ENCODE assay signal across 14 cellular contexts in the genomic region with DNA sequence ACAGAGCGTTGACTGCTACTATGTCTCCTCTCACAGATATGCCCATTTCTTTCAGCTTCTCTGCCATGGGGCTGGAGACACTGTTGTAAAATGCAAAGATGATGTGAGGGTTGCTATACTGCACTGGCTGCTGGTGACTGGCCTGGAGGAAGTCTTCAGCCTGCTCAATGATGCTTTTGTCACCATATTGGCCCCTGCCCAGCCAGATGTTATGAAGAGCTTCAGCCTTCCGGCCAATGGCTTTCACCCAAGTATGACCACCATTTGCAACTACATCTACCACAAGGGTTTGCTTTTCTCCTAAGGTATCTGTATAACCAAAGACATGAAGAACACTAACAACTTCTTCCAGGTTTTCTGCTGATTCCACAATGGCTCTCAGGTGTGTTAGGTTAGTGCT. TPM values are rescaled to one million over a fixed set of nuclear protein-coding genes. Genes with fewer than 3 reads are reported as not detected.
DNase-seq lines count a peak whose midpoint lies in the region; ATAC-seq and TF ChIP-seq lines count a peak whose summit lies in the region.
"Had no signal": no experiment of that assay in that cellular context is flagged by ENCODE, and none has a peak within 500 bp of the region (broad histone marks: within the 10 kb centered on the region; RNA-seq: fewer than 3 reads in every experiment).

No MANE protein-coding gene starts in this region.

- H3K9me2 ChIP-seq in GM23248 (ENCODE audit: insufficient read depth), result no peaks in the 10 kb centered on the region

- H3K4me3 Mint-ChIP-seq in activated naive CD8-positive, alpha-beta T cell treated with anti-CD3 and anti-CD28 coated beads for 36 hours, result peak overlapping the region; percentile 94

- peaks cover 16% of the 10 kb centered on the region; the same call in 1 of the 2 replicates for H3K79me2 ChIP-seq in GM23248 (ENCODE audit: insufficient read depth)

- H2AFZ ChIP-seq in GM23248, result no peak overlapping the region

- H4K20me1 ChIP-seq in GM23248 (ENCODE audit: insufficient read depth), result no peaks in the 10 kb centered on the region

- in situ Hi-C loops in GM23248 (cut with MboI), result no loop called here

- H3F3A ChIP-seq in GM23248 (ENCODE audit: insufficient read depth), result peaks cover 21% of the 10 kb centered on the region

- no peak overlapping the region for H3K9ac ChIP-seq in GM23248

- H3K27ac Mint-ChIP-seq in activated naive CD8-positive, alpha-beta T cell treated with anti-CD3 and anti-CD28 coated beads for 36 hours, result no peak overlapping the region
- H3K27ac Mint-ChIP-seq: memory B cell had no signal

- H3K4me1 ChIP-seq in A673 (ENCODE audit: insufficient read depth, low read length, poor library complexity, severe bottlenecking) (peaks cover 12% of the 10 kb centered on the region), GM23248 (ENCODE audit: insufficient read depth) (peaks cover 24% of the 10 kb centered on the region), mesodermal cell (ENCODE audit: control insufficient read depth, insufficient read depth, low read length, poor library complexity, severe bottlenecking) (no peaks in the 10 kb centered on the region), right cardiac atrium (ENCODE audit: control insufficient read depth, insufficient read depth, low read length) (no peaks in the 10 kb centered on the region)

- POLR2A ChIA-PET in A673 (lab: Charles Lee; ENCODE audit: low non-redundant PET), result no interaction called here

- H3K9me3 Mint-ChIP-seq in activated naive CD8-positive, alpha-beta T cell treated with anti-CD3 and anti-CD28 coated beads for 36 hours, result no peaks in the 10 kb centered on the region
- H3K9me3 Mint-ChIP-seq: memory B cell had no signal

- WGBS in GM23248 (ENCODE audit: low coverage in 1 of 2, low lambda C conversion rate in 2 of 2, missing lambda C conversion rate in 2 of 2), 2 experiments, result 75 to 82% methylated on average over 2 of the region's 2 CpGs
- WGBS in mesodermal cell (ENCODE audit: insufficient coverage in 2 of 2), 2 experiments, result 83% methylated on average over 1 to 2 of the region's 2 CpGs
- WGBS in right cardiac atrium, result 90% methylated on average over 2 of the region's 2 CpGs

- H3K36me3 Mint-ChIP-seq in activated naive CD8-positive, alpha-beta T cell treated with anti-CD3 and anti-CD28 coated beads for 36 hours, result peaks cover 54% of the 10 kb centered on the region

- H3K36me3 ChIP-seq in A673 (ENCODE audit: insufficient read depth, low read length, poor library complexity, severe bottlenecking) (peaks cover 4% of the 10 kb centered on the region), GM23248 (ENCODE audit: low read depth) (no peaks in the 10 kb centered on the region), mesodermal cell (ENCODE audit: control insufficient read depth, insufficient read depth, low read length) (peaks cover 17% of the 10 kb centered on the region)
- H3K36me3 ChIP-seq: uterus had no signal

- TSS peak; percentile 36 for BruUV-seq in A673 (replicated peaks; lab: Mats Ljungman, UMichigan)

- peak overlapping the region; percentile 74 for H3K4me2 ChIP-seq in GM23248 (ENCODE audit: unreplicated experiment)

- no peak for TF ChIP-seq CTCF in A673 (conservative IDR thresholded peaks at IDR 0.05; ENCODE audit: low read depth, low read length)

- intact Hi-C loops in A673 (cut with micrococcal nuclease; ENCODE audit: unreplicated experiment) (no loop called here), right cardiac atrium (cut with DNase I) (no loop called here)

- H3K27ac ChIP-seq in A673 (ENCODE audit: low read depth, low read length, poor library complexity, severe bottlenecking) (no peak overlapping the region), GM23248 (no peak overlapping the region), mesodermal cell (ENCODE audit: low read depth, low read length, severe bottlenecking) (no peak overlapping the region), right cardiac atrium (ENCODE audit: low read length) (no peak overlapping the region)
- H3K27ac ChIP-seq: C4-2B had no signal

- ATAC-seq in right cardiac atrium (no peak), GM19455 (IDR thresholded peaks at IDR 0.05; ENCODE audit: unreplicated experiment) (no peak)

- H3K27me3 ChIP-seq in A673 (replicated peaks; ENCODE audit: insufficient read depth, low read depth, low read length, poor library complexity) (no peaks in the 10 kb centered on the region), GM23248 (replicated peaks; ENCODE audit: insufficient read depth) (no peaks in the 10 kb centered on the region), right cardiac atrium (ENCODE audit: control insufficient read depth, insufficient read depth) (no peaks in the 10 kb centered on the region)
- H3K27me3 ChIP-seq: uterus had no signal

- no peaks in the 10 kb centered on the region for H3K9me3 ChIP-seq in A673 (ENCODE audit: low read depth, low read length, poor library complexity, severe bottlenecking)
- no peaks in the 10 kb centered on the region for H3K9me3 ChIP-seq in GM23248 (ENCODE audit: low read depth)
- no peaks in the 10 kb centered on the region for H3K9me3 ChIP-seq in mesodermal cell (ENCODE audit: control insufficient read depth, low read length)
- no peaks in the 10 kb centered on the region for H3K9me3 ChIP-seq in right cardiac atrium (ENCODE audit: control insufficient read depth, low read length)
- H3K9me3 ChIP-seq: uterus had no signal

- H3K4me1 Mint-ChIP-seq in activated naive CD8-positive, alpha-beta T cell treated with anti-CD3 and anti-CD28 coated beads for 36 hours, result peaks cover 57% of the 10 kb centered on the region

- DNase-seq in A673 (ENCODE audit: low spot score) (no peak), GM23248 (no peak), NCI-H2171 treated with DMSO at 0.1 percent for 48 hours (lab: John Stamatoyannopoulos, UW) (no peak), HUDEP-2 (lab: John Stamatoyannopoulos, UW; ENCODE audit: unreplicated experiment in 76 of 76) (no peak), right cardiac atrium (no peak)
- no peak for DNase-seq in activated naive CD8-positive, alpha-beta T cell treated with anti-CD3 and anti-CD28 coated beads for 36 hours
- DNase-seq: activated gamma-delta T cell, KBM-7, small intestine, uterus had no signal

- H3K27me3 Mint-ChIP-seq in activated naive CD8-positive, alpha-beta T cell treated with anti-CD3 and anti-CD28 coated beads for 36 hours, result no peaks in the 10 kb centered on the region
- H3K27me3 Mint-ChIP-seq: memory B cell had no signal

- H3K4me3 ChIP-seq in A673 (ENCODE audit: low read depth, low read length, poor library complexity, severe bottlenecking), result no peak overlapping the region
- no peak overlapping the region for H3K4me3 ChIP-seq in GM23248
- peak overlapping the region; percentile 62 for H3K4me3 ChIP-seq in mesodermal cell (ENCODE audit: extremely low read depth, insufficient read depth, low read length, poor library complexity, severe bottlenecking)
- no peak overlapping the region for H3K4me3 ChIP-seq in right cardiac atrium (ENCODE audit: low read length)

- CTCF ChIA-PET in A673 (lab: Charles Lee), result no interaction called here

RNA-seq across cellular contexts. Expression of a gene that starts 1.6 kb away (rescaled TPM):
- total RNA-seq in A673 (2021) (5.6 and 7.3 TPM in 2 replicates), right cardiac atrium (1 to 10 TPM; 3.1 to 5.8 (median 4.9) TPM)
- total RNA-seq in GM23248 (2014; rRNA removed; shearing (Covaris generic)), result 11.1 and 19.3 TPM in 2 replicates
- polyA plus RNA-seq in GM23248 (2016; fragmentation: Nextera tagmentation; extraction: Ambion mirVana) (4.2 and 6.3 TPM in 2 replicates), right cardiac atrium (6.1 TPM)
- total RNA-seq in activated naive CD8-positive, alpha-beta T cell treated with anti-CD3 and anti-CD28 coated beads for 36 hours, result 1 to 10 TPM; 3.8 to 4.3 TPM
- 2.1 TPM for polyA plus RNA-seq in mesodermal cell (2013, experiment 1 of 2)
- 2.0 TPM for polyA plus RNA-seq in mesodermal cell (2013, experiment 2 of 2)

RNA-seq across cellular contexts. Expression of a gene that starts 21.7 kb away (rescaled TPM):
- total RNA-seq in A673 (2021) (182 and 193 TPM in 2 replicates), right cardiac atrium (10 to 100 TPM; 64.4 to 86.2 (median 75.8) TPM)
- total RNA-seq in GM23248 (2014; rRNA removed; shearing (Covaris generic)), result 55.1 and 65.2 TPM in 2 replicates
- polyA plus RNA-seq in GM23248 (2016; fragmentation: Nextera tagmentation; extraction: Ambion mirVana) (206 and 218 TPM in 2 replicates), right cardiac atrium (119 TPM)
- 100 to 1,000 TPM; 207 to 235 TPM for total RNA-seq in activated naive CD8-positive, alpha-beta T cell treated with anti-CD3 and anti-CD28 coated beads for 36 hours
- polyA plus RNA-seq in mesodermal cell (2013, experiment 1 of 2), result 192 TPM
- polyA plus RNA-seq in mesodermal cell (2013, experiment 2 of 2), result 231 TPM

RNA-seq across cellular contexts. Expression of a gene that starts 21.9 kb away (rescaled TPM):
- total RNA-seq in A673 (2021) (88.3 and 102 TPM in 2 replicates), right cardiac atrium (10 to 100 TPM; 45.5 to 49.8 (median 46.0) TPM)
- 43.4 and 45.3 TPM in 2 replicates for total RNA-seq in GM23248 (2014; rRNA removed; shearing (Covaris generic))
- polyA plus RNA-seq in GM23248 (2016; fragmentation: Nextera tagmentation; extraction: Ambion mirVana) (72.5 and 76.3 TPM in 2 replicates), right cardiac atrium (81.6 TPM)
- total RNA-seq in activated naive CD8-positive, alpha-beta T cell treated with anti-CD3 and anti-CD28 coated beads for 36 hours, result 10 to 100 TPM; 90.7 to 96.8 TPM
- 62.8 TPM for polyA plus RNA-seq in mesodermal cell (2013, experiment 1 of 2)
- polyA plus RNA-seq in mesodermal cell (2013, experiment 2 of 2), result 71.3 TPM
